8 cellular contexts compared by ENCODE assay signal in the genomic region with DNA sequence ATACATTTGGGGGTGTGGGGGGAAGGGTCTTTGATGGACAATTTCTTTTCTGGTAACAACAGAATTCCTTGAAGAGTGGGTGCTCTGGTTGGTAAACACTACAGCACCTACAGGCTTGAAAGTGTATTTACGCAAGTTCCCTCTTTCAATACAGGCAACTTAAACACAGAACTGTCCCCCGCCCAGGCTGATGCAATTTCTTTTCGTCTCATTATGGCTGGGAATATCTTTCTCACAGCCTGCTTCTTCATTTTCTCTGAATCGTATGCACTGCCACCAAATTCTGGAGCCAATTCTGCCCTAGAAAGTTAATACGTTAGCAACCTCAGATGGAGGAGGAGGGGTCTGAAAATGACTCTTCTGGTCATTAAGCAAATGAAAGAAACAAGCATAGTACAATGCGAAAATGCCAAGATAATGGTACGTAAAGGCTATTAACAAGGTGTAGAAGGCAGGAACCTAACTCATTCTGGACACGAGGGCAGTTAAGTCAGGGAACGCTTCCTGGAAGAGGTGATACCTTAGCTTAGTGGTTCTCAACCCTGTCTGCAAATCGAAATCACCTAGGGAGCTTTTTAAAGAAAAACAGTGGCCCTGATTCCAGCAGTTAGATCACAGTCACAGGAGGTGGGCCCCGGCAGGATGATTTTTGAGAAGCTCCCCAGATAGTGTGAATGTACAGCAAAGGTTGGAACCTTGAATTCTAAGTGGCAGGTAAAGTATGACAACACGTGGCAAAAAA. TPM values are rescaled to one million over a fixed set of nuclear protein-coding genes. Genes with fewer than 3 reads are reported as not detected.
A peak's percentile ranks its signal among the peaks of the same experiment; 100 is the strongest.
DNase-seq lines count a peak whose midpoint lies in the region; ATAC-seq, FAIRE-seq and TF ChIP-seq lines count a peak whose summit lies in the region.

No MANE protein-coding gene starts in this region.

- H3K4me1 ChIP-seq in NT2/D1 (ENCODE audit: insufficient read depth, insufficient read length) (no peaks in the 10 kb centered on the region), GM12878 (ENCODE audit: control insufficient read depth, insufficient read depth, low read length) (no peaks in the 10 kb centered on the region), stomach (peaks cover 0 to 20% (median 9%) of the 10 kb centered on the region in 4 donors)

- H3K9me3 ChIP-seq in NT2/D1 (ENCODE audit: insufficient read depth, low read length) (no peaks in the 10 kb centered on the region), GM12878 (replicated peaks; ENCODE audit: control insufficient read depth, insufficient read depth, low read length) (no peaks in the 10 kb centered on the region), stomach (no peaks in the 10 kb centered on the region)

- peaks cover 2% of the 10 kb centered on the region; the same call in 1 of the 2 replicates for H3K79me2 ChIP-seq in GM12878 (ENCODE audit: control insufficient read depth, insufficient read depth, low read length)

- TF ChIP-seq RAD21 in GM12878 (IDR thresholded peaks at IDR 0.05; ENCODE audit: insufficient read depth, low read depth, low read length): no peak

- no peaks in the 10 kb centered on the region for H3K36me3 ChIP-seq in NT2/D1 (ENCODE audit: insufficient read depth, insufficient read length, low read length)
- no peaks in the 10 kb centered on the region for H3K36me3 ChIP-seq in GM12878 (ENCODE audit: control insufficient read depth in 2 of 2, insufficient read depth in 2 of 2, low read length in 1 of 2)
- peaks cover 7 to 27% (median 23%) of the 10 kb centered on the region in 4 donors for H3K36me3 ChIP-seq in stomach

- H3K27ac ChIP-seq in GM12878 (ENCODE audit: control insufficient read depth, insufficient read depth) (peak overlapping the region; percentile 89), stomach (peak overlapping the region; percentile 93 to 95 (median 94))

- DNase-seq in AG10803 (ENCODE audit: low read depth): peak; percentile 43
- peak; percentile 26 for DNase-seq in GM13976 (ENCODE audit: low spot score)
- no peak for DNase-seq in NT2/D1 (ENCODE audit: low read depth, low spot score)
- peak; percentile 17 for DNase-seq in GM12878 (ENCODE audit: low read depth, low spot score)
- peak; percentile 26 for DNase-seq in kidney tubule cell (ENCODE audit: low spot score)
- DNase-seq in stomach: no peak
- DNase-seq in left lobe of liver (ENCODE audit: low spot score): no peak

- under 1% methylated on average over 12 of the region's 12 CpGs for WGBS in GM12878 (ENCODE audit: insufficient coverage, insufficient replicate concordance, low lambda C conversion rate, missing lambda C conversion rate)
- WGBS in stomach, 5 donors: 16 to 38% (median 20%) methylated on average over 12 of the region's 12 CpGs

- ATAC-seq in HG02852 (IDR thresholded peaks at IDR 0.05; ENCODE audit: unreplicated experiment) (peak; percentile 34), GM12878 (peak; percentile 56), left lobe of liver (no peak)

- FAIRE-seq in GM12878 (lab: Jason Lieb, UNC): peak; percentile 61

- TF ChIP-seq EP300 in GM12878 (IDR thresholded peaks at IDR 0.05; ENCODE audit: borderline replicate concordance in 1 of 2, control insufficient read depth in 1 of 2, low read depth in 2 of 2, low read length in 2 of 2) (no peak), stomach (IDR thresholded peaks at IDR 0.05) (no peak)

- peak overlapping the region; percentile 92 for H3K4me2 ChIP-seq in GM12878 (ENCODE audit: control insufficient read depth, insufficient read depth)

- no peaks in the 10 kb centered on the region for H4K20me1 ChIP-seq in GM12878 (ENCODE audit: control insufficient read depth, insufficient read depth)

- TF ChIP-seq POLR2A in GM12878 (IDR thresholded peaks at IDR 0.05; ENCODE audit: low read depth, low read length): no peak
- no peak for TF ChIP-seq POLR2A in stomach (IDR thresholded peaks at IDR 0.05)

- H3K27me3 ChIP-seq in NT2/D1 (ENCODE audit: insufficient read depth, insufficient read length) (no peaks in the 10 kb centered on the region), GM12878 (replicated peaks in 1 of 2; ENCODE audit: control insufficient read depth in 2 of 2, insufficient read depth in 2 of 2, low read length in 1 of 2) (no peaks in the 10 kb centered on the region), stomach (no peaks in the 10 kb centered on the region)

- POLR2A ChIA-PET in GM12878 (lab: Charles Lee): interaction anchor here (2.0 kb wide), 1 partner anchor 132 kb away, joined by 10 read pairs; a partner anchor contains a TSS

- no TSS peak for BruUV-seq in GM12878 (replicated peaks; lab: Mats Ljungman, UMichigan)

- intact Hi-C loops in GM12878 (cut with micrococcal nuclease; ENCODE audit: unreplicated experiment) (loop anchor here (5.0 kb wide), 1 partner anchor 129 kb away; no protein-coding TSS in a partner anchor), stomach (cut with DNase I; ENCODE audit: low total_unique reads) (no loop called here)

- SMC1A ChIA-PET in GM12878 (lab: Charles Lee; ENCODE audit: uncharacterized antibody, unreplicated experiment): interaction anchor here (0.6 to 1.7 kb wide), 6 partner anchors 11 to 1246 kb away, joined by 3 to 5 read pairs (median 3); a partner anchor contains a TSS

- H3K4me3 ChIP-seq in AG10803 (ENCODE audit: low read length) (peak overlapping the region; percentile 85), NT2/D1 (ENCODE audit: insufficient read length, low read depth) (peak overlapping the region; percentile 65), GM12878 (peak overlapping the region; percentile 85), stomach (peak overlapping the region; percentile 61 to 74 (median 64))

- in situ Hi-C loops in GM13976 (cut with MboI; ENCODE audit: low sequenced_read_pairs, unreplicated experiment) (no loop called here), GM12878 (cut with MboI) (loop anchor here (5.0 kb wide), 1 partner anchor 134 kb away; a partner anchor contains a TSS)

- peak overlapping the region; percentile 82 for H3K9ac ChIP-seq in NT2/D1 (ENCODE audit: insufficient read length, low read depth)
- peak overlapping the region; percentile 86 for H3K9ac ChIP-seq in GM12878 (ENCODE audit: control insufficient read depth, insufficient read depth, low read length)

- CTCF ChIA-PET in GM12878 (lab: Yijun Ruan, JAX): interaction anchor here (1.0 to 1.4 kb wide), 2 partner anchors 9 to 191 kb away, joined by 3 read pairs; no protein-coding TSS in a partner anchor

- RAD21 ChIA-PET in GM12878 (lab: Charles Lee; ENCODE audit: unreplicated experiment): interaction anchor here (1.0 to 1.8 kb wide), 2 partner anchors 81 to 128 kb away, joined by 3 to 6 read pairs; no protein-coding TSS in a partner anchor

- TF ChIP-seq CTCF in AG10803 (conservative IDR thresholded peaks at IDR 0.05; ENCODE audit: low read length) (peak; percentile 25), GM13976 (IDR thresholded peaks at IDR 0.05; ENCODE audit: borderline replicate concordance, control extremely low read depth, extremely low read depth, insufficient read depth, missing control alignments) (no peak), GM12878 (IDR thresholded peaks at IDR 0.05 in 2 of 3, conservative IDR thresholded peaks at IDR 0.05 in 1 of 3; ENCODE audit: control insufficient read depth in 2 of 3, extremely low read depth in 1 of 3, insufficient read depth in 1 of 3, low read depth in 3 of 3, low read length in 3 of 3) (peak; percentile 6 to 47 (median 35); a peak in 3 of 6 replicates), stomach (IDR thresholded peaks at IDR 0.05) (peak in 2 of 7 experiments; percentile 6 to 17)

- H2AFZ ChIP-seq in GM12878 (ENCODE audit: control insufficient read depth, low read depth, low read length): peak overlapping the region; percentile 98

TF ChIP-seq in GM12878, 131 proteins besides CTCF, POLR2A, EP300 and RAD21:
- TF ChIP-seq ZNF622 (IDR thresholded peaks at IDR 0.05): no peak
- TF ChIP-seq CREM (IDR thresholded peaks at IDR 0.05; ENCODE audit: low read depth): 0 out of 2 replicates have a peak, but pooled peaks have one; percentile 8
- TF ChIP-seq GABPA (IDR thresholded peaks at IDR 0.05; ENCODE audit: low read depth): 0 out of 2 replicates have a peak, but pooled peaks have one; percentile 1

RNA-seq across cellular contexts. Expression of a gene that starts 1.0 kb away (rescaled TPM):
- total RNA-seq in GM12878 (2013; cell fraction: nucleolus; rRNA removed): 31.1 and 35.8 TPM in 2 replicates
- total RNA-seq in GM12878 (2014; rRNA removed): 23.0 and 28.9 TPM in 2 replicates
- 35.2 and 35.5 TPM in 2 replicates for total RNA-seq in GM12878 (2014; rRNA removed; fragmentation: Illumina TruSeq; extraction: Trizol)
- 18.9 and 19.1 TPM in 2 replicates for total RNA-seq in GM12878 (2021)
- 10.0 TPM for polyA plus RNA-seq in GM12878 (2011; ENCODE audit: low read depth)
- 22.5 and 28.7 TPM in 2 replicates for polyA plus RNA-seq in GM12878 (2011; rRNA removed)
- 18.7 and 21.6 TPM in 2 replicates for polyA plus RNA-seq in GM12878 (2011; cell fraction: cytosol; rRNA removed)
- polyA plus RNA-seq in GM12878 (2011; cell fraction: nucleus; rRNA removed): 22.5 and 24.1 TPM in 2 replicates
- 14.4 and 17.6 TPM in 2 replicates for polyA plus RNA-seq in GM12878 (2012)
- polyA plus RNA-seq in GM12878 (2014; fragmentation: Illumina TruSeq; extraction: Trizol): 37.1 and 39.6 TPM in 2 replicates
- polyA plus RNA-seq in GM12878 (2014; fragmentation: Nextera tagmentation; extraction: Ambion mirVana): 10 to 100 TPM; 27.4 to 37.6 TPM
- 17.1 and 20.7 TPM in 2 replicates for polyA plus RNA-seq in GM12878 (2014; rRNA removed)
- 10 to 100 TPM; 23.1 to 25.8 TPM for polyA plus RNA-seq in GM12878 (2016; fragmentation: Nextera tagmentation; extraction: Ambion mirVana)
- 16.0 and 17.2 TPM in 2 replicates for polyA minus RNA-seq in GM12878 (2011; rRNA and poly(A)+ RNA removed)
- 11.2 and 15.0 TPM in 2 replicates for polyA minus RNA-seq in GM12878 (2011; cell fraction: cytosol; rRNA and poly(A)+ RNA removed)
- 6.5 and 10.7 TPM in 2 replicates for polyA minus RNA-seq in GM12878 (2011; cell fraction: nucleus; rRNA and poly(A)+ RNA removed)
- total RNA-seq in stomach: 10 to 100 TPM in 2 of 5 donors, 1 to 10 TPM in 3; 2.3 to 36.4 (median 3.6) TPM
- polyA plus RNA-seq in stomach: 1 to 10 TPM; 6.6 to 8.2 (median 8.0) TPM
- total RNA-seq in left lobe of liver: 13.7 TPM

Comparison
In these comparisons a context has a peak if more than half of its experiments do, and no peak if none do; other contexts are left out.
1. DNase-seq: peak in AG10803 (single experiment), GM13976 (single experiment), GM12878 (single experiment) and kidney tubule cell (single experiment); none in NT2/D1 (single experiment), stomach (single experiment) and left lobe of liver (single experiment).
2. Peak in every context shown above with its lines, with median percentiles within 50 percentile points of each other: H3K4me3 ChIP-seq.